ENCODE assay signal across 22 cellular contexts in the genomic region with DNA sequence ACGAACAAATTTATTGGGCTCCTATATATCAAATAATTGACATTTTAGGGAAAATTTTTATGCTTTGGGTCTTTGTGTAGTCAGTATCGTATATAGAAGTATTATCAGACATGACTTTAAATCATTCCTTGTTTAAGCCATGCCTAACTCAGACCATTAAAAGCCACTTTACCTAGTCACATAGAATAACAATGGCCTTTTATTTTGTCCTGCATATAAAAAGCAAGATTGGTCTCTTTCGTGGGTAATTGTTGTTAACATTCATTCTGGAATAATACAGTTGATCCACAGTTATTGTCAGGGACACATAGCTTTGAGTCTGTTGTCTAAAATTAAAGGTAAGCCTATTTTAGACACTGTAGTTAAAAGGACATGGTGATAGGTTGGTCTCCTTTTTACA.
"Had no signal": no experiment of that assay in that cellular context is flagged by ENCODE, and none has a peak within 500 bp of the region (broad histone marks: within the 10 kb centered on the region; RNA-seq: fewer than 3 reads in every experiment).

No MANE protein-coding gene starts in this region.

- ATAC-seq: foreskin keratinocyte; lower lobe of right lung; natural killer cell treated with Interleukin-12 subunit alpha and Interleukin-12 subunit beta and Interleukin-15 and Interleukin-18, amount 100 ng/mL, for 72 hours; stimulated activated naive B cell treated with anti-CD40 and anti-IgM and Interleukin-4, amounts not matched to agents 10 μg/mL and 1 μg/mL and 100 μg/mL, for 72 hours had no signal

- H3K4me1 Mint-ChIP-seq: immature natural killer cell had no signal

- H2AFZ ChIP-seq: neural progenitor cell had no signal

- H3K4me3 Mint-ChIP-seq: immature natural killer cell; natural killer cell treated with Interleukin-12 subunit alpha and Interleukin-12 subunit beta and Interleukin-15 and Interleukin-18, amount 100 ng/mL, for 72 hours; neural progenitor cell; stimulated activated naive B cell treated with anti-CD40 and anti-IgM and Interleukin-4, amounts not matched to agents 10 μg/mL and 1 μg/mL and 100 μg/mL, for 72 hours had no signal

- H3K36me3 ChIP-seq: lower lobe of right lung, neural progenitor cell, ovary, right atrium auricular region, sigmoid colon, stomach, thoracic aorta, transverse colon had no signal

- H3K4me1 ChIP-seq: foreskin keratinocyte had no signal

- H3K9me3 ChIP-seq: left ventricle myocardium inferior, lower lobe of right lung, ovary, right atrium auricular region, sigmoid colon, stomach, thoracic aorta, transverse colon had no signal

- H3K27me3 Mint-ChIP-seq: stimulated activated naive B cell treated with anti-CD40 and anti-IgM and Interleukin-4, amounts not matched to agents 10 μg/mL and 1 μg/mL and 100 μg/mL, for 72 hours had no signal

- H3K36me3 Mint-ChIP-seq: immature natural killer cell; natural killer cell treated with Interleukin-12 subunit alpha and Interleukin-12 subunit beta and Interleukin-15 and Interleukin-18, amount 100 ng/mL, for 72 hours had no signal

- H3K4me3 ChIP-seq: left ventricle myocardium inferior, lower lobe of right lung, neural progenitor cell, ovary, right atrium auricular region, sigmoid colon, skin epidermis, stomach, thoracic aorta, transverse colon had no signal

- H3K9me3 Mint-ChIP-seq: immature natural killer cell; natural killer cell treated with Interleukin-12 subunit alpha and Interleukin-12 subunit beta and Interleukin-15 and Interleukin-18, amount 100 ng/mL, for 72 hours; stimulated activated naive B cell treated with anti-CD40 and anti-IgM and Interleukin-4, amounts not matched to agents 10 μg/mL and 1 μg/mL and 100 μg/mL, for 72 hours had no signal

- H3K9ac ChIP-seq: neural progenitor cell had no signal

- H3K27ac ChIP-seq: foreskin keratinocyte, left ventricle myocardium inferior, lower lobe of right lung, neural progenitor cell, ovary, right atrium auricular region, sigmoid colon, skin epidermis, stomach, thoracic aorta, transverse colon had no signal

- DNase-seq: dermis blood vessel endothelial cell; erythroblast; foreskin keratinocyte; immature natural killer cell; left ventricle myocardium inferior; lower lobe of right lung; mesenchymal stem cell; midbrain; nucleus accumbens; ovary; sigmoid colon; stimulated activated CD4-positive, alpha-beta T cell treated with anti-CD3 and anti-CD28 coated beads, Interleukin-2, amount 100 ng/mL, for 24 hours; stimulated activated CD4-positive, alpha-beta T cell treated with anti-CD3 and anti-CD28 coated beads, Interleukin-4, amount 100 ng/mL, for 4 hours; stimulated activated naive B cell treated with anti-CD40 and anti-IgM and Interleukin-4, amounts not matched to agents 10 μg/mL and 1 μg/mL and 100 μg/mL, for 72 hours; stomach; substantia nigra; transverse colon had no signal

- H3K27me3 ChIP-seq: foreskin keratinocyte, neural progenitor cell, ovary, right atrium auricular region, sigmoid colon, stomach, transverse colon had no signal

- H3K4me2 ChIP-seq: neural progenitor cell had no signal

- H3K27ac Mint-ChIP-seq: immature natural killer cell; natural killer cell treated with Interleukin-12 subunit alpha and Interleukin-12 subunit beta and Interleukin-15 and Interleukin-18, amount 100 ng/mL, for 72 hours; neural progenitor cell; stimulated activated naive B cell treated with anti-CD40 and anti-IgM and Interleukin-4, amounts not matched to agents 10 μg/mL and 1 μg/mL and 100 μg/mL, for 72 hours had no signal
